ENCODE assay signal across 8 cellular contexts in the genomic region with DNA sequence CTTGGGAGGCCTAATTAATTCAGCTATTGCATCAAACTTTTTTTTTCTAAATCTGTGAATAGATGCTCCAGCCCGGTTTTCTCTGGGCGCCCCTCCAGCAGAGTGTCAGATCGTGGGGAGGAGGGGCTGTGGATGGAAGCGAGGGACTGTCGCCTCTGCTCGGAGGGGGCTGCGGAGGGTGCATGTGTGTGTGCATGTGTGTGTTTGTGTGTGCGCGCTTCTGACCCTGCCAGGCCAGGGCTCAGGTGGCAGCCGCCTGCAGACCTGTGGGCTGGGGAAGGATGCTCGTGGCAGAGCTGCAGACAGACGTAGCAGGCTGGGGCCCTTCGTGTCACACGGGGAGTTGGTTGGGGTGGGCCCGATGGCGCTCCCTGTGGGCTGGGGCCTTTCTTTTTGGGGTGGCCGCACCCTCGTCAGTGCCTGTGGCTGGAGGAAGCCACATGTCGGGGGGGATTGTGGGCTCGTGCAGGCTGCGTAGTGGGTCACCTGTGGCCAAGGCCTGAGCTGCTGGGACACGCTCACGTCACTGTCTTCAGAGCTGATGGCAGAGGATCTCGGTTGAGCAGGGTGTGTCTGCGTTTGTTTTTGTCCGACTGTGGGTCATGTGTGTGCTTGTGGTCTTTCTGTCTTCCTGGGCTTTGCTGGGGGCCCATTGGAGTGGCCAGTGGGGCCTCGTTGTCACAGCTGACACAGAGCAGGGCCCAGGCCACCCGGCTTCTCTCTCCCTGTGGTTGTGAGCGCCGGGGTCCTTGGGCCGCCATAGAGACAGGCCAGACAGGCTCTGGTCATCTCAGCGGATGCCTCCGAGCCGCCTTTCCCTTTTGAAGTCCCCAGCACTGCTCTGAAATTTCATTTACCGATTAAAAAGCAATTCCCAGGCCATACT. TPM values are rescaled to one million over a fixed set of nuclear protein-coding genes. Genes with fewer than 3 reads are reported as not detected.
DNase-seq lines count a peak whose midpoint lies in the region; ATAC-seq and TF ChIP-seq lines count a peak whose summit lies in the region.

No MANE protein-coding gene starts in this region.

- peak overlapping the region; percentile 89 for H3K4me3 ChIP-seq in brain microvascular endothelial cell (ENCODE audit: low read depth, low read length)

- in situ Hi-C loops in brain microvascular endothelial cell (cut with HindIII; ENCODE audit: low pct_ligation_motif_present, low sequenced_read_pairs): no loop called here

- ATAC-seq in SK-N-SH treated with all-trans-retinoic acid at 6 μM for 48 hours (peak; percentile 1; the same call in 1 of the 3 replicates), left colon (peak; percentile 12), HG03039 (IDR thresholded peaks at IDR 0.05; ENCODE audit: unreplicated experiment) (no peak), GM19395 (IDR thresholded peaks at IDR 0.05; ENCODE audit: unreplicated experiment) (no peak)
- ATAC-seq in stimulated activated effector memory CD8-positive, alpha-beta T cell treated with anti-CD3 and anti-CD28 coated beads, Interleukin-12 subunit alpha, Interleukin-12 subunit beta, amount 100 ng/mL, for 72 hours: no peak

- intact Hi-C loops in left colon (cut with DNase I, micrococcal nuclease): no loop called here

- H3K36me3 Mint-ChIP-seq in stimulated activated effector memory CD8-positive, alpha-beta T cell treated with anti-CD3 and anti-CD28 coated beads, Interleukin-12 subunit alpha, Interleukin-12 subunit beta, amount 100 ng/mL, for 72 hours: peaks cover 50% of the 10 kb centered on the region

- H3K4me3 Mint-ChIP-seq in stimulated activated effector memory CD8-positive, alpha-beta T cell treated with anti-CD3 and anti-CD28 coated beads, Interleukin-12 subunit alpha, Interleukin-12 subunit beta, amount 100 ng/mL, for 72 hours: peak overlapping the region; percentile 93

- peaks cover 71% of the 10 kb centered on the region for H3K4me1 Mint-ChIP-seq in stimulated activated effector memory CD8-positive, alpha-beta T cell treated with anti-CD3 and anti-CD28 coated beads, Interleukin-12 subunit alpha, Interleukin-12 subunit beta, amount 100 ng/mL, for 72 hours

- H3K9me3 Mint-ChIP-seq in stimulated activated effector memory CD8-positive, alpha-beta T cell treated with anti-CD3 and anti-CD28 coated beads, Interleukin-12 subunit alpha, Interleukin-12 subunit beta, amount 100 ng/mL, for 72 hours: no peaks in the 10 kb centered on the region

- H3K27ac Mint-ChIP-seq in stimulated activated effector memory CD8-positive, alpha-beta T cell treated with anti-CD3 and anti-CD28 coated beads, Interleukin-12 subunit alpha, Interleukin-12 subunit beta, amount 100 ng/mL, for 72 hours: peak overlapping the region; percentile 68

- DNase-seq in COLO668 (lab: John Stamatoyannopoulos, UW; ENCODE audit: unreplicated experiment) (peak; percentile 52), brain microvascular endothelial cell (no peak), left colon (peak in 1 of 2 donors; percentile 52), iPS-NIHi11 (ENCODE audit: low spot score) (no peak)
- peak in 1 of 2 donors; percentile 74 for DNase-seq in stimulated activated effector memory CD8-positive, alpha-beta T cell treated with anti-CD3 and anti-CD28 coated beads, Interleukin-12 subunit alpha, Interleukin-12 subunit beta, amount 100 ng/mL, for 72 hours (ENCODE audit: low spot score in 2 of 2)

- peak overlapping the region; percentile 7 for H3K27ac ChIP-seq in brain microvascular endothelial cell

- TF ChIP-seq CTCF in brain microvascular endothelial cell (IDR thresholded peaks at IDR 0.05; ENCODE audit: low read depth, low read length, missing control alignments): no peak

- H3K36me3 ChIP-seq in brain microvascular endothelial cell (replicated peaks): peaks cover 10% of the 10 kb centered on the region

- H3K27me3 ChIP-seq in brain microvascular endothelial cell (replicated peaks): no peaks in the 10 kb centered on the region

TF ChIP-seq in SK-N-SH treated with all-trans-retinoic acid at 6 μM for 48 hours, 23 proteins besides CTCF, POLR2A, EP300 and RAD21:
- TF ChIP-seq ESRRG (CRISPR knock-in tag; IDR thresholded peaks at IDR 0.05) (no peak), TOX (CRISPR knock-in tag; IDR thresholded peaks at IDR 0.05; ENCODE audit: borderline replicate concordance) (no peak), TCF4 (CRISPR knock-in tag; IDR thresholded peaks at IDR 0.05; ENCODE audit: borderline replicate concordance) (no peak), TSHZ2 (CRISPR knock-in tag; IDR thresholded peaks at IDR 0.05) (no peak), ZNF70 (CRISPR knock-in tag; IDR thresholded peaks at IDR 0.05) (no peak), ISL1 (CRISPR knock-in tag; IDR thresholded peaks at IDR 0.05) (no peak), ZFP3 (CRISPR knock-in tag; IDR thresholded peaks at IDR 0.05) (no peak), CSDC2 (CRISPR knock-in tag; IDR thresholded peaks at IDR 0.05) (no peak), ZFP30 (CRISPR knock-in tag; IDR thresholded peaks at IDR 0.05) (no peak), RARB (CRISPR knock-in tag; IDR thresholded peaks at IDR 0.05) (no peak)
- TF ChIP-seq, protein P1, sequence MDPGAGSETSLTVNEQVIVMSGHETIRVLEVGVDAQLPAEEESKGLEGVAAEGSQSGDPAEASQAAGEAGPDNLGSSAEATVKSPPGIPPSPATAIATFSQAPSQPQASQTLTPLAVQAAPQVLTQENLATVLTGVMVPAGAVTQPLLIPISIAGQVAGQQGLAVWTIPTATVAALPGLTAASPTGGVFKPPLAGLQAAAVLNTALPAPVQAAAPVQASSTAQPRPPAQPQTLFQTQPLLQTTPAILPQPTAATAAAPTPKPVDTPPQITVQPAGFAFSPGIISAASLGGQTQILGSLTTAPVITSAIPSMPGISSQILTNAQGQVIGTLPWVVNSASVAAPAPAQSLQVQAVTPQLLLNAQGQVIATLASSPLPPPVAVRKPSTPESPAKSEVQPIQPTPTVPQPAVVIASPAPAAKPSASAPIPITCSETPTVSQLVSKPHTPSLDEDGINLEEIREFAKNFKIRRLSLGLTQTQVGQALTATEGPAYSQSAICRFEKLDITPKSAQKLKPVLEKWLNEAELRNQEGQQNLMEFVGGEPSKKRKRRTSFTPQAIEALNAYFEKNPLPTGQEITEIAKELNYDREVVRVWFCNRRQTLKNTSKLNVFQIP (CRISPR knock-in tag; IDR thresholded peaks at IDR 0.05; ENCODE audit: borderline replicate concordance, low read depth): no peak
- TF ChIP-seq, protein P2, sequence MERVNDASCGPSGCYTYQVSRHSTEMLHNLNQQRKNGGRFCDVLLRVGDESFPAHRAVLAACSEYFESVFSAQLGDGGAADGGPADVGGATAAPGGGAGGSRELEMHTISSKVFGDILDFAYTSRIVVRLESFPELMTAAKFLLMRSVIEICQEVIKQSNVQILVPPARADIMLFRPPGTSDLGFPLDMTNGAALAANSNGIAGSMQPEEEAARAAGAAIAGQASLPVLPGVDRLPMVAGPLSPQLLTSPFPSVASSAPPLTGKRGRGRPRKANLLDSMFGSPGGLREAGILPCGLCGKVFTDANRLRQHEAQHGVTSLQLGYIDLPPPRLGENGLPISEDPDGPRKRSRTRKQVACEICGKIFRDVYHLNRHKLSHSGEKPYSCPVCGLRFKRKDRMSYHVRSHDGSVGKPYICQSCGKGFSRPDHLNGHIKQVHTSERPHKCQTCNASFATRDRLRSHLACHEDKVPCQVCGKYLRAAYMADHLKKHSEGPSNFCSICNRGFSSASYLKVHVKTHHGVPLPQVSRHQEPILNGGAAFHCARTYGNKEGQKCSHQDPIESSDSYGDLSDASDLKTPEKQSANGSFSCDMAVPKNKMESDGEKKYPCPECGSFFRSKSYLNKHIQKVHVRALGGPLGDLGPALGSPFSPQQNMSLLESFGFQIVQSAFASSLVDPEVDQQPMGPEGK (CRISPR knock-in tag; IDR thresholded peaks at IDR 0.05; ENCODE audit: borderline replicate concordance): no peak
- TF ChIP-seq, protein P3, sequence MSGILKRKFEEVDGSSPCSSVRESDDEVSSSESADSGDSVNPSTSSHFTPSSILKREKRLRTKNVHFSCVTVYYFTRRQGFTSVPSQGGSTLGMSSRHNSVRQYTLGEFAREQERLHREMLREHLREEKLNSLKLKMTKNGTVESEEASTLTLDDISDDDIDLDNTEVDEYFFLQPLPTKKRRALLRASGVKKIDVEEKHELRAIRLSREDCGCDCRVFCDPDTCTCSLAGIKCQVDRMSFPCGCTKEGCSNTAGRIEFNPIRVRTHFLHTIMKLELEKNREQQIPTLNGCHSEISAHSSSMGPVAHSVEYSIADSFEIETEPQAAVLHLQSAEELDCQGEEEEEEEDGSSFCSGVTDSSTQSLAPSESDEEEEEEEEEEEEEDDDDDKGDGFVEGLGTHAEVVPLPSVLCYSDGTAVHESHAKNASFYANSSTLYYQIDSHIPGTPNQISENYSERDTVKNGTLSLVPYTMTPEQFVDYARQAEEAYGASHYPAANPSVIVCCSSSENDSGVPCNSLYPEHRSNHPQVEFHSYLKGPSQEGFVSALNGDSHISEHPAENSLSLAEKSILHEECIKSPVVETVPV (CRISPR knock-in tag; IDR thresholded peaks at IDR 0.05): no peak

RNA-seq across cellular contexts. Expression of gene SKI, which starts 2.9 kb away (rescaled TPM):
- total RNA-seq in left colon: 10 to 100 TPM; 30.2 to 35.5 TPM

RNA-seq across cellular contexts. Expression of gene FAAP20, which starts 36.5 kb away (rescaled TPM):
- 10 to 100 TPM; 28.5 to 32.6 TPM for total RNA-seq in left colon

Comparison
In these comparisons a context has a peak if more than half of its experiments do, and no peak if none do; other contexts are left out.
1. ATAC-seq: peak in SK-N-SH treated with all-trans-retinoic acid at 6 μM for 48 hours (single experiment) and left colon (single experiment); none in stimulated activated effector memory CD8-positive, alpha-beta T cell treated with anti-CD3 and anti-CD28 coated beads, Interleukin-12 subunit alpha, Interleukin-12 subunit beta, amount 100 ng/mL, for 72 hours (single experiment), HG03039 (single experiment) and GM19395 (single experiment).